In genomic region chr11:62902932-62903331, GRCh38 we compare ENCODE assay signal across 3 cellular contexts.
TF ChIP-seq lines count a peak whose summit lies in the region.

No MANE protein-coding gene starts in this region.

TF ChIP-seq in liver, 16 proteins besides CTCF, POLR2A, EP300 and RAD21:
- TF ChIP-seq EGR1 (IDR thresholded peaks at IDR 0.05; ENCODE audit: low read depth in 2 of 2) (no peak), NR2F2 (IDR thresholded peaks at IDR 0.05) (peak; percentile 45)

TF ChIP-seq in HepG2, 621 proteins besides CTCF, POLR2A, EP300 and RAD21:
- no peak for TF ChIP-seq ZNF770 (CRISPR knock-in tag; IDR thresholded peaks at IDR 0.05)
- TF ChIP-seq CEBPB (IDR thresholded peaks at IDR 0.05; ENCODE audit: borderline replicate concordance, low read depth, low read length), result no peak
- no peak for TF ChIP-seq CENPBD1 (CRISPR knock-in tag; IDR thresholded peaks at IDR 0.05; ENCODE audit: borderline replicate concordance, low read depth)
- TF ChIP-seq NBN (conservative IDR thresholded peaks at IDR 0.05), result no peak
- TF ChIP-seq CREB1 (IDR thresholded peaks at IDR 0.05), result no peak
- no peak for TF ChIP-seq CREB1 (CRISPR knock-in tag; IDR thresholded peaks at IDR 0.05)

TF ChIP-seq in IMR-90, 13 proteins besides CTCF, POLR2A, EP300 and RAD21:
- peak; percentile 64 for TF ChIP-seq FOS (IDR thresholded peaks at IDR 0.05; ENCODE audit: low read depth, low read length)
- no peak for TF ChIP-seq CHD1 (IDR thresholded peaks at IDR 0.05; ENCODE audit: low read depth, low read length)
